In the genomic region with DNA sequence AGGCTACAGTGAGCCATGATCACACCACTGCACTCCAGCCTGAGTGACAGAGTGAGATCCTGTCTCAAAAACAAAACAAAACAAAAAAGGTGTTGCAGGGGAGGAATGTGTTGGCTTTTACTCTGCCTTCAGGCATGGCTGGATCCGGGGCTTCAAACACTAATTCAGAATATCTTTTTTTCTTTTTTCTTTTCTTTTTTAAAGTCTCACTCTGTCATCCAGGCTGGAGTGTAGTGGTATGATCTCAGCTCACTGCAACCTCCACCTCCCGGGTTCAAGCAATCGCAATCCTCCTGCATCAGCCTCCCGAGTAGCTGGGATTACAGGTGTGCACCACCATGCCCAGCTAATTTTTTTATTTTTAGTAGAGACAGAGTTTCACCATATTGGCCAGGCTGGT, we compare ENCODE assay signal across 8 cellular contexts. TPM values are rescaled to one million over a fixed set of nuclear protein-coding genes. Genes with fewer than 3 reads are reported as not detected.
A peak's percentile ranks its signal among the peaks of the same experiment; 100 is the strongest.
DNase-seq lines count a peak whose midpoint lies in the region; ATAC-seq, FAIRE-seq and TF ChIP-seq lines count a peak whose summit lies in the region.
"Not testable (repeated sequence)": the region's sequence is repeated elsewhere in the genome, so short reads cannot be mapped to it uniquely, and the experiment has no call there.

No MANE protein-coding gene starts in this region.

- H3K79me2 ChIP-seq in HCT116 (ENCODE audit: insufficient read depth, low read length); astrocyte (ENCODE audit: insufficient read depth, low read length); HepG2 (ENCODE audit: insufficient read depth, low read length): not testable (repeated sequence)

- TF ChIP-seq RAD21 in HCT116 (IDR thresholded peaks at IDR 0.05; ENCODE audit: low read depth); HepG2 (CRISPR knock-in tag; IDR thresholded peaks at IDR 0.05): not testable (repeated sequence)

- H3K4me1 ChIP-seq in HCT116 (ENCODE audit: control insufficient read depth in 1 of 2, insufficient read depth in 2 of 2, low read length in 2 of 2): peaks cover 29 to 49% of the 10 kb centered on the region in 2 experiments
- H3K4me1 ChIP-seq in astrocyte (ENCODE audit: insufficient read depth, low read length): peaks cover 20% of the 10 kb centered on the region
- not testable (repeated sequence) for H3K4me1 ChIP-seq in HepG2 (ENCODE audit: insufficient read depth, low read length); neutrophil (ENCODE audit: control insufficient read depth in 1 of 2, insufficient read depth in 1 of 2, low read depth in 1 of 2, low read length in 1 of 2)

- intact Hi-C loops in CD14-positive monocyte (cut with micrococcal nuclease); HCT116 (cut with micrococcal nuclease); HepG2 (cut with micrococcal nuclease; ENCODE audit: unreplicated experiment); natural killer cell (cut with micrococcal nuclease): not testable (repeated sequence)

- POLR2A ChIA-PET in HCT116 (lab: Charles Lee); RWPE1 (lab: Yijun Ruan, JAX; ENCODE audit: low non-redundant PET); HepG2 (lab: Yijun Ruan, JAX): not testable (repeated sequence)

- RAD21 ChIA-PET in HCT116 (lab: Charles Lee; ENCODE audit: low non-redundant PET in 1 of 2, low total read pairs in 2 of 2, uncharacterized antibody in 2 of 2, unreplicated experiment in 2 of 2): not testable (repeated sequence)

- 0 out of 2 replicates have a peak overlapping the region, but pooled peaks have one; percentile 16 for H3K4me2 ChIP-seq in HCT116 (ENCODE audit: low read length)
- not testable (repeated sequence) for H3K4me2 ChIP-seq in astrocyte (ENCODE audit: low read length); HepG2 (ENCODE audit: low read depth, low read length)

- TF ChIP-seq POLR2A in HCT116 (IDR thresholded peaks at IDR 0.05; ENCODE audit: borderline replicate concordance, extremely low read depth, insufficient read depth, insufficient read length); HepG2 (IDR thresholded peaks at IDR 0.05; ENCODE audit: insufficient read depth in 1 of 2, low read depth in 2 of 2, low read length in 2 of 2): not testable (repeated sequence)

- not testable (repeated sequence) for H3K9me3 ChIP-seq in HCT116 (ENCODE audit: control insufficient read depth in 1 of 2, insufficient read depth in 1 of 2, low read depth in 1 of 2, low read length in 2 of 2); astrocyte (ENCODE audit: insufficient read depth, low read depth, low read length); HepG2 (ENCODE audit: low read length); neutrophil

- H3K4me3 Mint-ChIP-seq in CD14-positive monocyte; activated CD8-positive, alpha-beta memory T cell treated with anti-CD3 and anti-CD28 coated beads, Interleukin-2, amount 10 ng/mL, durations not matched to agents 7 days and 5 days; astrocyte (ENCODE audit: unreplicated experiment); natural killer cell: not testable (repeated sequence)

- TF ChIP-seq EP300 in HepG2 (IDR thresholded peaks at IDR 0.05; ENCODE audit: low read depth in 2 of 2, low read length in 2 of 2); HepG2 (CRISPR knock-in tag; IDR thresholded peaks at IDR 0.05; ENCODE audit: borderline replicate concordance): not testable (repeated sequence)

- H3K27ac Mint-ChIP-seq in CD14-positive monocyte: peak overlapping the region in 6 of 7 donors; percentile 44 to 85 (median 68)
- peak overlapping the region; percentile 50 for H3K27ac Mint-ChIP-seq in activated CD8-positive, alpha-beta memory T cell treated with anti-CD3 and anti-CD28 coated beads, Interleukin-2, amount 10 ng/mL, durations not matched to agents 7 days and 5 days
- H3K27ac Mint-ChIP-seq in astrocyte (ENCODE audit: unreplicated experiment): peak overlapping the region; percentile 72
- peak overlapping the region; percentile 18 to 62 for H3K27ac Mint-ChIP-seq in natural killer cell

- not testable (repeated sequence) for ATAC-seq in HCT116; activated CD8-positive, alpha-beta memory T cell treated with anti-CD3 and anti-CD28 coated beads, Interleukin-2, amount 10 ng/mL, durations not matched to agents 7 days and 5 days; HepG2; natural killer cell

- in situ Hi-C loops in HepG2 (cut with HindIII; ENCODE audit: extremely low pct_ligation_motif_present, low pct_unique_long_range_greater_than_20kb): not testable (repeated sequence)

- peaks cover 16% of the 10 kb centered on the region for H3K4me1 Mint-ChIP-seq in CD14-positive monocyte
- peaks cover 16% of the 10 kb centered on the region for H3K4me1 Mint-ChIP-seq in activated CD8-positive, alpha-beta memory T cell treated with anti-CD3 and anti-CD28 coated beads, Interleukin-2, amount 10 ng/mL, durations not matched to agents 7 days and 5 days
- peaks cover 18% of the 10 kb centered on the region for H3K4me1 Mint-ChIP-seq in astrocyte (ENCODE audit: low read depth, unreplicated experiment)
- H3K4me1 Mint-ChIP-seq in natural killer cell: peaks cover 7 to 31% of the 10 kb centered on the region in 2 donors

- not testable (repeated sequence) for H2AFZ ChIP-seq in HCT116 (ENCODE audit: low read depth, low read length, poor library complexity, severe bottlenecking); astrocyte (ENCODE audit: low read depth, low read length); HepG2 (ENCODE audit: low read length)

- H3K27me3 Mint-ChIP-seq in CD14-positive monocyte (ENCODE audit: low read depth in 3 of 3): peaks cover 25 to 27% (median 27%) of the 10 kb centered on the region in 3 donors
- H3K27me3 Mint-ChIP-seq in activated CD8-positive, alpha-beta memory T cell treated with anti-CD3 and anti-CD28 coated beads, Interleukin-2, amount 10 ng/mL, durations not matched to agents 7 days and 5 days; astrocyte (ENCODE audit: low read depth, unreplicated experiment); natural killer cell (ENCODE audit: low read depth in 2 of 2): not testable (repeated sequence)

- H3K36me3 ChIP-seq in HCT116 (ENCODE audit: control insufficient read depth in 1 of 2, insufficient read depth in 2 of 2, low read length in 2 of 2); astrocyte (ENCODE audit: insufficient read depth, low read length); HepG2 (replicated peaks in 1 of 2; ENCODE audit: control insufficient read depth in 1 of 2, insufficient read depth in 2 of 2, low read length in 2 of 2): not testable (repeated sequence)
- peaks cover 57% of the 10 kb centered on the region for H3K36me3 ChIP-seq in neutrophil

- TF ChIP-seq CTCF in CD14-positive monocyte (IDR thresholded peaks at IDR 0.05); HCT116 (IDR thresholded peaks at IDR 0.05 in 2 of 3, conservative IDR thresholded peaks at IDR 0.05 in 1 of 3; ENCODE audit: borderline replicate concordance in 1 of 3, insufficient read depth in 1 of 3, low read depth in 2 of 3, low read length in 2 of 3); RWPE1 (conservative IDR thresholded peaks at IDR 0.05; ENCODE audit: low read depth); astrocyte (IDR thresholded peaks at IDR 0.05; ENCODE audit: insufficient read depth, low read depth, low read length); HepG2 (CRISPR knock-in tag; IDR thresholded peaks at IDR 0.05); natural killer cell (IDR thresholded peaks at IDR 0.05); neutrophil (IDR thresholded peaks at IDR 0.05): not testable (repeated sequence)

- H4K20me1 ChIP-seq in HCT116 (ENCODE audit: insufficient read depth); astrocyte (ENCODE audit: insufficient read depth, low read length); HepG2 (ENCODE audit: insufficient read depth, low read length): not testable (repeated sequence)

- H3K9ac ChIP-seq in HCT116 (ENCODE audit: low read length); astrocyte (ENCODE audit: low read length); HepG2 (ENCODE audit: insufficient read depth, low read depth, low read length): not testable (repeated sequence)

- FAIRE-seq in astrocyte (lab: Jason Lieb, UNC); HepG2 (lab: Jason Lieb, UNC): not testable (repeated sequence)

- DNase-seq in CD14-positive monocyte (ENCODE audit: low spot score); HCT116 (ENCODE audit: low read depth, low spot score); RWPE1 (ENCODE audit: low spot score); activated CD8-positive, alpha-beta memory T cell treated with anti-CD3 and anti-CD28 coated beads, Interleukin-2, amount 10 ng/mL, durations not matched to agents 7 days and 5 days; astrocyte (ENCODE audit: low read depth); HepG2 (ENCODE audit: low spot score); natural killer cell: not testable (repeated sequence)

- H3K27me3 ChIP-seq in HCT116 (ENCODE audit: insufficient read depth, low read length); astrocyte (ENCODE audit: insufficient read depth, low read length); HepG2 (ENCODE audit: control insufficient read depth in 1 of 2, insufficient read depth in 2 of 2, low read length in 2 of 2): not testable (repeated sequence)
- peaks cover 31% of the 10 kb centered on the region for H3K27me3 ChIP-seq in neutrophil

- H3K9me3 Mint-ChIP-seq in CD14-positive monocyte: peaks cover 0 to 11% (median 3%) of the 10 kb centered on the region in 7 donors
- not testable (repeated sequence) for H3K9me3 Mint-ChIP-seq in activated CD8-positive, alpha-beta memory T cell treated with anti-CD3 and anti-CD28 coated beads, Interleukin-2, amount 10 ng/mL, durations not matched to agents 7 days and 5 days (ENCODE audit: low read depth); astrocyte (ENCODE audit: unreplicated experiment); natural killer cell

- H3K4me3 ChIP-seq in HCT116 (replicated peaks in 1 of 2; ENCODE audit: low read depth in 1 of 2, low read length in 2 of 2); astrocyte (ENCODE audit: insufficient read depth, low read depth, low read length); HepG2 (replicated peaks in 1 of 3; ENCODE audit: insufficient read depth in 1 of 3, low read depth in 2 of 3, low read length in 3 of 3); neutrophil (ENCODE audit: low read depth in 1 of 2, low read length in 1 of 2): not testable (repeated sequence)

- H3K9me2 ChIP-seq in HCT116 (ENCODE audit: insufficient read depth): not testable (repeated sequence)

- H3K36me3 Mint-ChIP-seq in CD14-positive monocyte: peaks cover 43 to 57% of the 10 kb centered on the region in 2 donors
- H3K36me3 Mint-ChIP-seq in activated CD8-positive, alpha-beta memory T cell treated with anti-CD3 and anti-CD28 coated beads, Interleukin-2, amount 10 ng/mL, durations not matched to agents 7 days and 5 days: peaks cover 10% of the 10 kb centered on the region
- peaks cover 19% of the 10 kb centered on the region for H3K36me3 Mint-ChIP-seq in astrocyte (ENCODE audit: low read depth, unreplicated experiment)
- H3K36me3 Mint-ChIP-seq in natural killer cell: not testable (repeated sequence)

- BruUV-seq in HCT116 (replicated peaks; lab: Mats Ljungman, UMichigan); HepG2 (replicated peaks; lab: Mats Ljungman, UMichigan): not testable (repeated sequence)

- WGBS in HepG2 (ENCODE audit: low lambda C conversion rate): 94% methylated on average over 4 of the region's 4 CpGs

- CTCF ChIA-PET in HCT116 (lab: Charles Lee): interaction anchor here (1.2 to 1.6 kb wide), 2 partner anchors 11 to 42 kb away, joined by 3 to 4 read pairs; no protein-coding TSS in a partner anchor
- CTCF ChIA-PET in RWPE1 (lab: Yijun Ruan, JAX); HepG2 (lab: Yijun Ruan, JAX; ENCODE audit: low intra/inter-chr PET ratio, low total read pairs): not testable (repeated sequence)
- CTCF ChIA-PET in activated CD8-positive, alpha-beta memory T cell treated with anti-CD3 and anti-CD28 coated beads, Interleukin-2, amount 10 ng/mL, durations not matched to agents 7 days and 5 days (lab: Charles Lee): interaction anchor here (0.9 to 2.0 kb wide), 2 partner anchors 8 to 167 kb away, joined by 3 to 6 read pairs; no protein-coding TSS in a partner anchor

- not testable (repeated sequence) for H3K27ac ChIP-seq in HCT116 (ENCODE audit: low read depth, low read length); astrocyte (ENCODE audit: low read depth, low read length); HepG2 (ENCODE audit: extremely low read length, insufficient read depth, low read length)
- H3K27ac ChIP-seq in RWPE1 (peak overlapping the region; percentile 48), neutrophil (peak overlapping the region; percentile 54)

RNA-seq across cellular contexts. Expression of gene LTBP4, which starts 9.4 kb away (rescaled TPM):
- polyA plus RNA-seq in CD14-positive monocyte (1 to 10 TPM; 3.8 to 8.0 TPM), HepG2 (2011; rRNA removed) (2.2 and 2.3 TPM in 2 replicates)
- total RNA-seq in HCT116 (2021; ENCODE audit: unreplicated experiment) (310 TPM), astrocyte (46.9 and 63.5 TPM in 2 replicates), HepG2 (2016; rRNA removed; fragmentation: Illumina TruSeq; extraction: Trizol) (0.45 and 0.86 TPM in 2 replicates), natural killer cell (100 to 1,000 TPM; 153 to 182 (median 157) TPM)
- 248 and 382 TPM in 2 replicates for polyA plus RNA-seq in HCT116 (2012)
- total RNA-seq in activated CD8-positive, alpha-beta memory T cell treated with anti-CD3 and anti-CD28 coated beads, Interleukin-2, amount 10 ng/mL, durations not matched to agents 7 days and 5 days: 10 to 100 TPM; 42.8 to 75.9 TPM
- 0.97 and 1.7 TPM in 2 replicates for total RNA-seq in HepG2 (2016; cell fraction: cytosol; rRNA removed; fragmentation: Illumina TruSeq; extraction: Trizol; ENCODE audit: low read depth)
- 0.65 and 0.95 TPM in 2 replicates for total RNA-seq in HepG2 (2016; cell fraction: insoluble cytoplasmic fraction; rRNA removed; fragmentation: Illumina TruSeq; extraction: Trizol)
- total RNA-seq in HepG2 (2016; cell fraction: membrane; rRNA removed; fragmentation: Illumina TruSeq; extraction: Trizol): 0.37 and 1.2 TPM in 2 replicates
- total RNA-seq in HepG2 (2016; cell fraction: nucleus; rRNA removed; fragmentation: Illumina TruSeq; extraction: Trizol): 0.81 and 1.2 TPM in 2 replicates
- 0.73 and 1.1 TPM in 2 replicates for polyA plus RNA-seq in HepG2 (2011; cell fraction: cytosol; rRNA removed)
- polyA plus RNA-seq in HepG2 (2011; cell fraction: nucleus; rRNA removed): 13.9 and 21.0 TPM in 2 replicates
- 3.8 and 4.0 TPM in 2 replicates for polyA plus RNA-seq in HepG2 (2012)
- 0.32 TPM in 2 replicates for polyA plus RNA-seq in HepG2 (2016; cell fraction: cytosol; fragmentation: Illumina TruSeq; extraction: Trizol; ENCODE audit: low read depth)
- polyA plus RNA-seq in HepG2 (2016; cell fraction: insoluble cytoplasmic fraction; fragmentation: Illumina TruSeq; extraction: Trizol; ENCODE audit: low read depth): 0.66 and 0.89 TPM in 2 replicates
- polyA plus RNA-seq in HepG2 (2016; cell fraction: membrane; fragmentation: Illumina TruSeq; extraction: Trizol; ENCODE audit: low read depth): 0.61 and 0.92 TPM in 2 replicates
- 3.8 and 5.0 TPM in 2 replicates for polyA plus RNA-seq in HepG2 (2016; cell fraction: nucleus; fragmentation: Illumina TruSeq; extraction: Trizol; ENCODE audit: insufficient read depth, low read depth)
- 2.3 and 20.6 TPM in 2 replicates for polyA minus RNA-seq in HepG2 (2011; rRNA and poly(A)+ RNA removed; ENCODE audit: low replicate concordance)
- 1.2 and 2.7 TPM in 2 replicates for polyA minus RNA-seq in HepG2 (2011; cell fraction: cytosol; rRNA and poly(A)+ RNA removed)
- 2.4 and 2.6 TPM in 2 replicates for polyA minus RNA-seq in HepG2 (2011; cell fraction: nucleus; rRNA and poly(A)+ RNA removed)

RNA-seq across cellular contexts. Expression of gene SHKBP1, which starts 15.1 kb away (rescaled TPM):
- 100 to 1,000 TPM; 234 to 284 TPM for polyA plus RNA-seq in CD14-positive monocyte
- 97.4 TPM for total RNA-seq in HCT116 (2021; ENCODE audit: unreplicated experiment)
- polyA plus RNA-seq in HCT116 (2012): 95.7 and 104 TPM in 2 replicates
- 100 to 1,000 TPM; 135 to 153 TPM for total RNA-seq in activated CD8-positive, alpha-beta memory T cell treated with anti-CD3 and anti-CD28 coated beads, Interleukin-2, amount 10 ng/mL, durations not matched to agents 7 days and 5 days
- 56.3 and 60.4 TPM in 2 replicates for total RNA-seq in astrocyte
- total RNA-seq in HepG2 (2016; rRNA removed; fragmentation: Illumina TruSeq; extraction: Trizol): 13.8 and 16.2 TPM in 2 replicates
- total RNA-seq in HepG2 (2016; cell fraction: cytosol; rRNA removed; fragmentation: Illumina TruSeq; extraction: Trizol; ENCODE audit: low read depth): 5.3 and 5.6 TPM in 2 replicates
- 13.0 and 17.7 TPM in 2 replicates for total RNA-seq in HepG2 (2016; cell fraction: insoluble cytoplasmic fraction; rRNA removed; fragmentation: Illumina TruSeq; extraction: Trizol)
- 7.8 and 10.7 TPM in 2 replicates for total RNA-seq in HepG2 (2016; cell fraction: membrane; rRNA removed; fragmentation: Illumina TruSeq; extraction: Trizol)
- total RNA-seq in HepG2 (2016; cell fraction: nucleus; rRNA removed; fragmentation: Illumina TruSeq; extraction: Trizol): 13.0 and 13.3 TPM in 2 replicates
- polyA plus RNA-seq in HepG2 (2011; rRNA removed): 17.4 and 20.6 TPM in 2 replicates
- polyA plus RNA-seq in HepG2 (2011; cell fraction: cytosol; rRNA removed): 13.3 and 18.5 TPM in 2 replicates
- 67.9 and 84.5 TPM in 2 replicates for polyA plus RNA-seq in HepG2 (2011; cell fraction: nucleus; rRNA removed)
- 15.6 and 36.6 TPM in 2 replicates for polyA plus RNA-seq in HepG2 (2012)
- polyA plus RNA-seq in HepG2 (2016; cell fraction: cytosol; fragmentation: Illumina TruSeq; extraction: Trizol; ENCODE audit: low read depth): 7.9 and 8.8 TPM in 2 replicates
- polyA plus RNA-seq in HepG2 (2016; cell fraction: insoluble cytoplasmic fraction; fragmentation: Illumina TruSeq; extraction: Trizol; ENCODE audit: low read depth): 20.3 and 25.0 TPM in 2 replicates
- polyA plus RNA-seq in HepG2 (2016; cell fraction: membrane; fragmentation: Illumina TruSeq; extraction: Trizol; ENCODE audit: low read depth): 14.5 and 16.5 TPM in 2 replicates
- 34.3 and 43.8 TPM in 2 replicates for polyA plus RNA-seq in HepG2 (2016; cell fraction: nucleus; fragmentation: Illumina TruSeq; extraction: Trizol; ENCODE audit: insufficient read depth, low read depth)
- 46.9 and 53.5 TPM in 2 replicates for polyA minus RNA-seq in HepG2 (2011; rRNA and poly(A)+ RNA removed; ENCODE audit: low replicate concordance)
- 25.8 and 30.2 TPM in 2 replicates for polyA minus RNA-seq in HepG2 (2011; cell fraction: cytosol; rRNA and poly(A)+ RNA removed)
- 15.2 and 18.8 TPM in 2 replicates for polyA minus RNA-seq in HepG2 (2011; cell fraction: nucleus; rRNA and poly(A)+ RNA removed)
- total RNA-seq in natural killer cell: 100 to 1,000 TPM; 209 to 224 (median 209) TPM

Comparison
In these comparisons a context has a peak if more than half of its experiments do, and no peak if none do; other contexts are left out.
1. RNA of gene LTBP4, which starts 9.4 kb away (total RNA-seq): 310 TPM in HCT116 (single experiment), 153 to 182 TPM in natural killer cell, 42.8 to 75.9 TPM in activated CD8-positive, alpha-beta memory T cell treated with anti-CD3 and anti-CD28 coated beads, Interleukin-2, amount 10 ng/mL, durations not matched to agents 7 days and 5 days and 46.9 to 63.5 TPM in astrocyte; 0.37 to 1.7 TPM in HepG2; every median in the first group is over 10 times any median in the second.
2. Peak in every context shown above with its lines, with median percentiles within 50 percentile points of each other: H3K27ac Mint-ChIP-seq.